11 cellular contexts compared by ENCODE assay signal in genomic region chr10:98391578-98391991, GRCh38. TPM values are rescaled to one million over a fixed set of nuclear protein-coding genes. Genes with fewer than 3 reads are reported as not detected.
A peak's percentile ranks its signal among the peaks of the same experiment; 100 is the strongest.
DNase-seq lines count a peak whose midpoint lies in the region; ATAC-seq and TF ChIP-seq lines count a peak whose summit lies in the region.
"Had no signal": no experiment of that assay in that cellular context is flagged by ENCODE, and none has a peak within 500 bp of the region (broad histone marks: within the 10 kb centered on the region; RNA-seq: fewer than 3 reads in every experiment).

No MANE protein-coding gene starts in this region.

- BruUV-seq in Caco-2 (replicated peaks; lab: Mats Ljungman, UMichigan) = no TSS peak

- POLR2A ChIA-PET in Caco-2 (lab: Charles Lee) = no interaction called here

- peaks cover 4% of the 10 kb centered on the region for H3K36me3 Mint-ChIP-seq in activated naive CD4-positive, alpha-beta T cell treated with anti-CD3 and anti-CD28 coated beads, Interleukin-2, amount 50 U/mL, for 24 hours
- H3K36me3 Mint-ChIP-seq in Caco-2 (ENCODE audit: insufficient read depth, unreplicated experiment) = no peaks in the 10 kb centered on the region

- no peak for TF ChIP-seq CTCF in NB4 (IDR thresholded peaks at IDR 0.05; ENCODE audit: low read depth, low read length)
- TF ChIP-seq CTCF in heart right ventricle (IDR thresholded peaks at IDR 0.05) = no peak
- no peak for TF ChIP-seq CTCF in thyroid gland (IDR thresholded peaks at IDR 0.05)
- TF ChIP-seq CTCF in Caco-2 (IDR thresholded peaks at IDR 0.05; ENCODE audit: insufficient read depth in 1 of 2, low read depth in 1 of 2, low read length in 1 of 2, severe bottlenecking in 1 of 2, unreplicated experiment in 1 of 2) = no peak

- H3K4me3 Mint-ChIP-seq in activated naive CD4-positive, alpha-beta T cell treated with anti-CD3 and anti-CD28 coated beads, Interleukin-2, amount 50 U/mL, for 24 hours = peak overlapping the region; percentile 58
- no peak overlapping the region for H3K4me3 Mint-ChIP-seq in Caco-2 (ENCODE audit: unreplicated experiment)

- no peaks in the 10 kb centered on the region for H3K9me3 ChIP-seq in heart right ventricle
- H3K9me3 ChIP-seq in thyroid gland = no peaks in the 10 kb centered on the region
- no peaks in the 10 kb centered on the region for H3K9me3 ChIP-seq in Caco-2
- H3K9me3 ChIP-seq: tibial nerve had no signal

- CTCF ChIA-PET in Caco-2 (lab: Charles Lee) = no interaction called here

- H3K4me1 ChIP-seq in heart right ventricle (peaks cover 0 to 21% (median 7%) of the 10 kb centered on the region in 9 donors), thyroid gland (peaks cover 8 to 38% of the 10 kb centered on the region in 2 donors), Caco-2 (no peaks in the 10 kb centered on the region)

- peaks cover 27% of the 10 kb centered on the region for H3K4me1 Mint-ChIP-seq in activated naive CD4-positive, alpha-beta T cell treated with anti-CD3 and anti-CD28 coated beads, Interleukin-2, amount 50 U/mL, for 24 hours
- no peaks in the 10 kb centered on the region for H3K4me1 Mint-ChIP-seq in Caco-2 (ENCODE audit: low read depth, unreplicated experiment)

- H3K27ac Mint-ChIP-seq in activated naive CD4-positive, alpha-beta T cell treated with anti-CD3 and anti-CD28 coated beads, Interleukin-2, amount 50 U/mL, for 24 hours = peak overlapping the region; percentile 5
- H3K27ac Mint-ChIP-seq in Caco-2 (ENCODE audit: unreplicated experiment) = no peak overlapping the region
- H3K27ac Mint-ChIP-seq: activated CD4-positive, alpha-beta T cell treated with anti-CD3 and anti-CD28 coated beads, Interleukin-2, amount 10 ng/mL, durations not matched to agents 24 days and 14 days had no signal

- H3K27me3 ChIP-seq in heart right ventricle (no peaks in the 10 kb centered on the region), thyroid gland (no peaks in the 10 kb centered on the region), Caco-2 (replicated peaks; ENCODE audit: control insufficient read depth, insufficient read depth, low read length) (no peaks in the 10 kb centered on the region; the same call in none of the 2 replicates)
- H3K27me3 ChIP-seq: tibial nerve had no signal

- ATAC-seq in heart right ventricle = peak in 7 of 8 donors; percentile 29 to 71 (median 45)
- no peak for ATAC-seq in GM19023 (IDR thresholded peaks at IDR 0.05; ENCODE audit: unreplicated experiment)

- H3K4me3 ChIP-seq in NB4 (ENCODE audit: low read depth, low read length) = peak overlapping the region; percentile 49
- no peak overlapping the region for H3K4me3 ChIP-seq in heart right ventricle
- H3K4me3 ChIP-seq in thyroid gland (replicated peaks in 1 of 3) = no peak overlapping the region
- no peak overlapping the region for H3K4me3 ChIP-seq in Caco-2 (ENCODE audit: low read depth, low read length)
- H3K4me3 ChIP-seq: tibial nerve had no signal

- WGBS in heart right ventricle, 2 donors = 55 to 66% methylated on average over 8 of the region's 8 CpGs
- 30 to 44% methylated on average over 8 of the region's 8 CpGs for WGBS in thyroid gland, 2 donors

- TF ChIP-seq POLR2A in NB4 (IDR thresholded peaks at IDR 0.05; ENCODE audit: extremely low read depth, insufficient read length) (no peak), thyroid gland (IDR thresholded peaks at IDR 0.05) (no peak)

- no peaks in the 10 kb centered on the region for H3K9me3 Mint-ChIP-seq in activated naive CD4-positive, alpha-beta T cell treated with anti-CD3 and anti-CD28 coated beads, Interleukin-2, amount 50 U/mL, for 24 hours
- H3K9me3 Mint-ChIP-seq in Caco-2 (ENCODE audit: unreplicated experiment) = no peaks in the 10 kb centered on the region
- H3K9me3 Mint-ChIP-seq: activated CD4-positive, alpha-beta T cell treated with anti-CD3 and anti-CD28 coated beads, Interleukin-2, amount 10 ng/mL, durations not matched to agents 24 days and 14 days had no signal

- H3K36me3 ChIP-seq in heart right ventricle (peaks cover 0 to 32% (median 0%) of the 10 kb centered on the region in 9 donors), thyroid gland (peaks cover 0 to 3% of the 10 kb centered on the region in 2 donors), Caco-2 (ENCODE audit: control insufficient read depth, insufficient read depth, low read length) (no peaks in the 10 kb centered on the region)

- no peaks in the 10 kb centered on the region for H3K27me3 Mint-ChIP-seq in activated naive CD4-positive, alpha-beta T cell treated with anti-CD3 and anti-CD28 coated beads, Interleukin-2, amount 50 U/mL, for 24 hours
- H3K27me3 Mint-ChIP-seq in Caco-2 (ENCODE audit: insufficient read depth, unreplicated experiment) = peaks cover 19% of the 10 kb centered on the region
- H3K27me3 Mint-ChIP-seq: activated CD4-positive, alpha-beta T cell treated with anti-CD3 and anti-CD28 coated beads, Interleukin-2, amount 10 ng/mL, durations not matched to agents 24 days and 14 days had no signal

- intact Hi-C loops in heart right ventricle (cut with DNase I) (no loop called here), thyroid gland (cut with DNase I) (no loop called here), Caco-2 (cut with micrococcal nuclease; ENCODE audit: unreplicated experiment) (no loop called here)

- DNase-seq in activated naive CD4-positive, alpha-beta T cell treated with Interleukin-2 at 50 U/mL for 16 hours = no peak
- DNase-seq in NB4 (ENCODE audit: low read depth) = peak; percentile 88
- DNase-seq in heart right ventricle = peak; percentile 37 to 66
- DNase-seq in thyroid gland = peak; percentile 77 to 80
- DNase-seq in Caco-2 = no peak
- DNase-seq in dermis blood vessel endothelial cell = no peak

- H3K27ac ChIP-seq in heart right ventricle (peak overlapping the region in 1 of 10 donors; percentile 49), thyroid gland (no peak overlapping the region)
- H3K27ac ChIP-seq: C4-2B, tibial nerve had no signal

RNA-seq across cellular contexts. Expression of gene PYROXD2, which starts 23.4 kb away (rescaled TPM):
- total RNA-seq in heart right ventricle (10 to 100 TPM in 9 of 10 donors, 1 to 10 TPM in 1; 9.0 to 18.8 (median 13.9) TPM), thyroid gland (10 to 100 TPM in 3 of 4 donors, 1 to 10 TPM in 1; 9.9 to 20.1 (median 12.4) TPM), Caco-2 (2022) (2.2 and 4.9 TPM in 2 replicates), dermis blood vessel endothelial cell (3.6 and 6.4 TPM in 2 replicates)
- 10 to 100 TPM in 1 of 2 donors, 1 to 10 TPM in 1; 3.1 to 31.2 TPM for polyA plus RNA-seq in heart right ventricle

RNA-seq across cellular contexts. Expression of gene HPS1, which starts 55.1 kb away (rescaled TPM):
- 10 to 100 TPM; 21.2 to 54.3 (median 33.4) TPM for total RNA-seq in heart right ventricle
- 10 to 100 TPM; 26.9 to 39.4 TPM for polyA plus RNA-seq in heart right ventricle
- total RNA-seq in thyroid gland = 10 to 100 TPM; 48.6 to 66.7 (median 60.5) TPM
- 39.9 and 51.9 TPM in 2 replicates for total RNA-seq in Caco-2 (2022)
- total RNA-seq in dermis blood vessel endothelial cell = 24.8 and 32.7 TPM in 2 replicates

Comparison
In these comparisons a context has a peak if more than half of its experiments do, and no peak if none do; other contexts are left out.
1. DNase-seq: peak in NB4 (single experiment), heart right ventricle (2 of 2) and thyroid gland (2 of 2); none in activated naive CD4-positive, alpha-beta T cell treated with Interleukin-2 at 50 U/mL for 16 hours (single experiment), Caco-2 (0 of 2) and dermis blood vessel endothelial cell (single experiment).